In the genomic region with DNA sequence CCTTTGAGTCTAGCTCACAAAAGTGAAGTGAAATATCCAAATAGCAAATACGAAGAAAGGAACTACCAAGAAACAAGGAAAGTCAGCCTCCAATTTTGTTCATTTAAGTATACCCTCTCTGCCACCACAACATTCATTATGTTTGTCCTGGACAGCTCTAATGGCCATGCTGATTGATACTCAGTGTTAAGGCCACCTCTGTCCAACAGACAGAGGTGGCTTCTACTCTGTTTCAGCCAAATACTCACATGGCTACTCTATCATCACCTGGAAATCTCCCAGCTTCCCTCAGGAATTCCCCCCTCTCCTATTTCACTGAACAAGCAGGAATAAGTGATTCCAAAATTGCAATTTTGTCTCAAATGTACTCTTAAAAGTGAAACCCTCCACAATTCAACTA, we compare ENCODE assay signal across 1 cellular context.
TF ChIP-seq lines count a peak whose summit lies in the region.

No MANE protein-coding gene starts in this region.

TF ChIP-seq in GM23338, 12 proteins besides CTCF, POLR2A, EP300 and RAD21 (continued from another document):
- TF ChIP-seq, protein P1, sequence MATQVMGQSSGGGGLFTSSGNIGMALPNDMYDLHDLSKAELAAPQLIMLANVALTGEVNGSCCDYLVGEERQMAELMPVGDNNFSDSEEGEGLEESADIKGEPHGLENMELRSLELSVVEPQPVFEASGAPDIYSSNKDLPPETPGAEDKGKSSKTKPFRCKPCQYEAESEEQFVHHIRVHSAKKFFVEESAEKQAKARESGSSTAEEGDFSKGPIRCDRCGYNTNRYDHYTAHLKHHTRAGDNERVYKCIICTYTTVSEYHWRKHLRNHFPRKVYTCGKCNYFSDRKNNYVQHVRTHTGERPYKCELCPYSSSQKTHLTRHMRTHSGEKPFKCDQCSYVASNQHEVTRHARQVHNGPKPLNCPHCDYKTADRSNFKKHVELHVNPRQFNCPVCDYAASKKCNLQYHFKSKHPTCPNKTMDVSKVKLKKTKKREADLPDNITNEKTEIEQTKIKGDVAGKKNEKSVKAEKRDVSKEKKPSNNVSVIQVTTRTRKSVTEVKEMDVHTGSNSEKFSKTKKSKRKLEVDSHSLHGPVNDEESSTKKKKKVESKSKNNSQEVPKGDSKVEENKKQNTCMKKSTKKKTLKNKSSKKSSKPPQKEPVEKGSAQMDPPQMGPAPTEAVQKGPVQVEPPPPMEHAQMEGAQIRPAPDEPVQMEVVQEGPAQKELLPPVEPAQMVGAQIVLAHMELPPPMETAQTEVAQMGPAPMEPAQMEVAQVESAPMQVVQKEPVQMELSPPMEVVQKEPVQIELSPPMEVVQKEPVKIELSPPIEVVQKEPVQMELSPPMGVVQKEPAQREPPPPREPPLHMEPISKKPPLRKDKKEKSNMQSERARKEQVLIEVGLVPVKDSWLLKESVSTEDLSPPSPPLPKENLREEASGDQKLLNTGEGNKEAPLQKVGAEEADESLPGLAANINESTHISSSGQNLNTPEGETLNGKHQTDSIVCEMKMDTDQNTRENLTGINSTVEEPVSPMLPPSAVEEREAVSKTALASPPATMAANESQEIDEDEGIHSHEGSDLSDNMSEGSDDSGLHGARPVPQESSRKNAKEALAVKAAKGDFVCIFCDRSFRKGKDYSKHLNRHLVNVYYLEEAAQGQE (IDR thresholded peaks at IDR 0.05; ENCODE audit: unreplicated experiment), result no peak
- TF ChIP-seq NANOG (IDR thresholded peaks at IDR 0.05; ENCODE audit: borderline replicate concordance), result no peak
- TF ChIP-seq EZH2 (IDR thresholded peaks at IDR 0.05; ENCODE audit: low read depth, unreplicated experiment), result no peak
- no peak for TF ChIP-seq JUNB (IDR thresholded peaks at IDR 0.05; ENCODE audit: unreplicated experiment)
- TF ChIP-seq, protein P2, sequence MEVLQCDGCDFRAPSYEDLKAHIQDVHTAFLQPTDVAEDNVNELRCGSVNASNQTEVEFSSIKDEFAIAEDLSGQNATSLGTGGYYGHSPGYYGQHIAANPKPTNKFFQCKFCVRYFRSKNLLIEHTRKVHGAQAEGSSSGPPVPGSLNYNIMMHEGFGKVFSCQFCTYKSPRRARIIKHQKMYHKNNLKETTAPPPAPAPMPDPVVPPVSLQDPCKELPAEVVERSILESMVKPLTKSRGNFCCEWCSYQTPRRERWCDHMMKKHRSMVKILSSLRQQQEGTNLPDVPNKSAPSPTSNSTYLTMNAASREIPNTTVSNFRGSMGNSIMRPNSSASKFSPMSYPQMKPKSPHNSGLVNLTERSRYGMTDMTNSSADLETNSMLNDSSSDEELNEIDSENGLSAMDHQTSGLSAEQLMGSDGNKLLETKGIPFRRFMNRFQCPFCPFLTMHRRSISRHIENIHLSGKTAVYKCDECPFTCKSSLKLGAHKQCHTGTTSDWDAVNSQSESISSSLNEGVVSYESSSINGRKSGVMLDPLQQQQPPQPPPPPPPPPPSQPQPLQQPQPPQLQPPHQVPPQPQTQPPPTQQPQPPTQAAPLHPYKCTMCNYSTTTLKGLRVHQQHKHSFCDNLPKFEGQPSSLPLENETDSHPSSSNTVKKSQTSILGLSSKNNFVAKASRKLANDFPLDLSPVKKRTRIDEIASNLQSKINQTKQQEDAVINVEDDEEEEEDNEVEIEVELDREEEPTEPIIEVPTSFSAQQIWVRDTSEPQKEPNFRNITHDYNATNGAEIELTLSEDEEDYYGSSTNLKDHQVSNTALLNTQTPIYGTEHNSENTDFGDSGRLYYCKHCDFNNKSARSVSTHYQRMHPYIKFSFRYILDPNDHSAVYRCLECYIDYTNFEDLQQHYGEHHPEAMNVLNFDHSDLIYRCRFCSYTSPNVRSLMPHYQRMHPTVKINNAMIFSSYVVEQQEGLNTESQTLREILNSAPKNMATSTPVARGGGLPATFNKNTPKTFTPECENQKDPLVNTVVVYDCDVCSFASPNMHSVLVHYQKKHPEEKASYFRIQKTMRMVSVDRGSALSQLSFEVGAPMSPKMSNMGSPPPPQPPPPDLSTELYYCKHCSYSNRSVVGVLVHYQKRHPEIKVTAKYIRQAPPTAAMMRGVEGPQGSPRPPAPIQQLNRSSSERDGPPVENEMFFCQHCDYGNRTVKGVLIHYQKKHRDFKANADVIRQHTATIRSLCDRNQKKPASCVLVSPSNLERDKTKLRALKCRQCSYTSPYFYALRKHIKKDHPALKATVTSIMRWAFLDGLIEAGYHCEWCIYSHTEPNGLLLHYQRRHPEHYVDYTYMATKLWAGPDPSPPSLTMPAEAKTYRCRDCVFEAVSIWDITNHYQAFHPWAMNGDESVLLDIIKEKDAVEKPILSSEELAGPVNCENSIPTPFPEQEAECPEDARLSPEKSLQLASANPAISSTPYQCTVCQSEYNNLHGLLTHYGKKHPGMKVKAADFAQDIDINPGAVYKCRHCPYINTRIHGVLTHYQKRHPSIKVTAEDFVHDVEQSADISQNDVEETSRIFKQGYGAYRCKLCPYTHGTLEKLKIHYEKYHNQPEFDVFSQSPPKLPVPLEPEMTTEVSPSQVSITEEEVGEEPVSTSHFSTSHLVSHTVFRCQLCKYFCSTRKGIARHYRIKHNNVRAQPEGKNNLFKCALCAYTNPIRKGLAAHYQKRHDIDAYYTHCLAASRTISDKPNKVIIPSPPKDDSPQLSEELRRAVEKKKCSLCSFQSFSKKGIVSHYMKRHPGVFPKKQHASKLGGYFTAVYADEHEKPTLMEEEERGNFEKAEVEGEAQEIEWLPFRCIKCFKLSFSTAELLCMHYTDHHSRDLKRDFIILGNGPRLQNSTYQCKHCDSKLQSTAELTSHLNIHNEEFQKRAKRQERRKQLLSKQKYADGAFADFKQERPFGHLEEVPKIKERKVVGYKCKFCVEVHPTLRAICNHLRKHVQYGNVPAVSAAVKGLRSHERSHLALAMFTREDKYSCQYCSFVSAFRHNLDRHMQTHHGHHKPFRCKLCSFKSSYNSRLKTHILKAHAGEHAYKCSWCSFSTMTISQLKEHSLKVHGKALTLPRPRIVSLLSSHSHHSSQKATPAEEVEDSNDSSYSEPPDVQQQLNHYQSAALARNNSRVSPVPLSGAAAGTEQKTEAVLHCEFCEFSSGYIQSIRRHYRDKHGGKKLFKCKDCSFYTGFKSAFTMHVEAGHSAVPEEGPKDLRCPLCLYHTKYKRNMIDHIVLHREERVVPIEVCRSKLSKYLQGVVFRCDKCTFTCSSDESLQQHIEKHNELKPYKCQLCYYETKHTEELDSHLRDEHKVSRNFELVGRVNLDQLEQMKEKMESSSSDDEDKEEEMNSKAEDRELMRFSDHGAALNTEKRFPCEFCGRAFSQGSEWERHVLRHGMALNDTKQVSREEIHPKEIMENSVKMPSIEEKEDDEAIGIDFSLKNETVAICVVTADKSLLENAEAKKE (CRISPR knock-in tag; IDR thresholded peaks at IDR 0.05), result no peak
